ENCODE assay signal across 1 cellular context in the genomic region with DNA sequence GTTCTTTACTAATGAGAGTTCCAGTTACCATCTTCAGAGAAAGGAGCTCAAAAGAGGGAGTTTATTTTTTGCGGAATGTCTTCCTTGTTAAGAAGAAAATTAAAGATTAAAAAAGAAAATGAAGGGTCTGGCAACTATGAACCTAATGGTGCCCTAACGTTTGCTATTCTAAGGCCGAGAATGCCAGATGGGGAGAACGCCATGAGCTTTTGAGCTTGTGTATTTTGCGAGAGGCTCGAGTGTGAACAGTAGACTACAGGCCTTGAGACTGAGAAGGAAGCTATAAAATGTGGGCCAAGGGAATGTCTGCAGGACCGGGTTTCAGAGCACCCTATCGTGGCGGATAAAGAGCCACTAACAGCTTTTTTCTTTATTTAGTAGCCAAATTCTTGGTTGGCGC.
TF ChIP-seq lines count a peak whose summit lies in the region.

No MANE protein-coding gene starts in this region.

TF ChIP-seq in HepG2, 621 proteins besides CTCF, POLR2A, EP300 and RAD21 (continued from another document):
- TF ChIP-seq ASH2L (IDR thresholded peaks at IDR 0.05; ENCODE audit: insufficient read length, low read depth, low read length) (no peak), SOX13 (IDR thresholded peaks at IDR 0.05) (no peak), SOX13 (CRISPR knock-in tag; conservative IDR thresholded peaks at IDR 0.05 in 1 of 2, IDR thresholded peaks at IDR 0.05 in 1 of 2) (no peak), ZNF879 (CRISPR knock-in tag; IDR thresholded peaks at IDR 0.05) (no peak), ZNF234 (CRISPR knock-in tag; conservative IDR thresholded peaks at IDR 0.05) (no peak)
TF ChIP-seq in HepG2: peak in this region for 0.
